Comparison of ENCODE assay signal across 1 cellular context in genomic region chr19:43774103-43774939, GRCh38.
TF ChIP-seq lines count a peak whose summit lies in the region.

No MANE protein-coding gene starts in this region.

TF ChIP-seq in HEK293, 187 proteins besides CTCF, POLR2A, EP300 and RAD21 (continued from another document):
- TF ChIP-seq PRDM2 (tag by site-specific recombination; IDR thresholded peaks at IDR 0.05; ENCODE audit: borderline replicate concordance) (no peak; the same call in 1 of the 2 replicates), ZNF341 (tag by site-specific recombination; IDR thresholded peaks at IDR 0.05; ENCODE audit: low read depth) (no peak), HIC1 (tag by site-specific recombination; IDR thresholded peaks at IDR 0.05) (peak; percentile 28; the same call in 1 of the 2 replicates), ZBTB7A (tag by site-specific recombination; IDR thresholded peaks at IDR 0.05; ENCODE audit: low read depth) (no peak), ZNF513 (tag by site-specific recombination; IDR thresholded peaks at IDR 0.05) (no peak), ZNF777 (tag by site-specific recombination; IDR thresholded peaks at IDR 0.05; ENCODE audit: borderline replicate concordance) (no peak)
